8 cellular contexts compared by ENCODE assay signal in genomic region chr15:67839929-67840746, GRCh38. TPM values are rescaled to one million over a fixed set of nuclear protein-coding genes. Genes with fewer than 3 reads are reported as not detected.
DNase-seq lines count a peak whose midpoint lies in the region; ATAC-seq, FAIRE-seq and TF ChIP-seq lines count a peak whose summit lies in the region.

Gene RNU6-1, minus strand, starts transcription at chr15:67840045.

- peak in 1 of 2 donors; percentile 92 for TF ChIP-seq POLR2A in vagina (IDR thresholded peaks at IDR 0.05)

- H3K4me1 Mint-ChIP-seq in astrocyte (ENCODE audit: low read depth, unreplicated experiment), result peaks cover 27% of the 10 kb centered on the region

- no peaks in the 10 kb centered on the region for H3K79me2 ChIP-seq in astrocyte (ENCODE audit: insufficient read depth, low read length)

- H3K9me3 ChIP-seq in astrocyte (ENCODE audit: insufficient read depth, low read depth, low read length) (no peaks in the 10 kb centered on the region), right cardiac atrium (ENCODE audit: control insufficient read depth, low read length) (no peaks in the 10 kb centered on the region), vagina (no peaks in the 10 kb centered on the region)

- WGBS in right cardiac atrium, result under 1% methylated on average over 62 of the region's 62 CpGs

- H3K36me3 Mint-ChIP-seq in astrocyte (ENCODE audit: low read depth, unreplicated experiment), result no peaks in the 10 kb centered on the region

- H3K27me3 ChIP-seq in astrocyte (ENCODE audit: insufficient read depth, low read length) (peaks cover 30% of the 10 kb centered on the region), right cardiac atrium (ENCODE audit: control insufficient read depth, insufficient read depth) (no peaks in the 10 kb centered on the region), vagina (peaks cover under 1% of the 10 kb centered on the region)

- H4K20me1 ChIP-seq in astrocyte (ENCODE audit: insufficient read depth, low read length), result no peaks in the 10 kb centered on the region

- ATAC-seq in GM18502 (IDR thresholded peaks at IDR 0.05; ENCODE audit: poor library complexity, unreplicated experiment) (peak; percentile 80), HG02970 (IDR thresholded peaks at IDR 0.05; ENCODE audit: low FRiP score, unreplicated experiment) (peak; percentile 86), right cardiac atrium (peak; percentile 92 to 94)

- H3K27me3 Mint-ChIP-seq in astrocyte (ENCODE audit: low read depth, unreplicated experiment), result peaks cover 26% of the 10 kb centered on the region

- H3K36me3 ChIP-seq in astrocyte (ENCODE audit: insufficient read depth, low read length) (no peaks in the 10 kb centered on the region), vagina (no peaks in the 10 kb centered on the region)

- peak within 1 kb of the TSS; percentile 89 for H3K4me3 Mint-ChIP-seq in astrocyte (ENCODE audit: unreplicated experiment)

- H3K9ac ChIP-seq in astrocyte (ENCODE audit: low read length), result peak within 1 kb of the TSS; percentile 91

- no peaks in the 10 kb centered on the region for H3K9me3 Mint-ChIP-seq in astrocyte (ENCODE audit: unreplicated experiment)

- intact Hi-C loops in right cardiac atrium (cut with DNase I), result loop anchor here in 3 of 4 donors (5.0 to 10.0 kb wide), 5 partner anchors 295 to 905 kb away; partner anchors contain the start of genes C15orf61 (in 1 of the 3) and MAP2K5 (in 1 of the 3)
- intact Hi-C loops in vagina (cut with DNase I), result loop anchor here (5.0 kb wide), 1 partner anchor 298 kb away; the partner anchor contains the start of gene MAP2K5

- peak; percentile 13 for FAIRE-seq in astrocyte (lab: Jason Lieb, UNC)

- H3K27ac Mint-ChIP-seq in astrocyte (ENCODE audit: unreplicated experiment), result peak within 1 kb of the TSS; percentile 98

- peak within 1 kb of the TSS; percentile 88 for H3K27ac ChIP-seq in astrocyte (ENCODE audit: low read depth, low read length)
- H3K27ac ChIP-seq in right cardiac atrium (ENCODE audit: low read length), result peak within 1 kb of the TSS; percentile 92
- H3K27ac ChIP-seq in vagina, result peak within 1 kb of the TSS; percentile 99

- no peak for TF ChIP-seq CTCF in astrocyte (IDR thresholded peaks at IDR 0.05; ENCODE audit: insufficient read depth, low read depth, low read length)
- TF ChIP-seq CTCF in vagina (IDR thresholded peaks at IDR 0.05), result peak in 1 of 3 experiments; percentile 22

- H3K4me1 ChIP-seq in astrocyte (ENCODE audit: insufficient read depth, low read length) (peaks cover 26% of the 10 kb centered on the region), right cardiac atrium (ENCODE audit: control insufficient read depth, insufficient read depth, low read length) (peaks cover 5% of the 10 kb centered on the region), vagina (peaks cover 34% of the 10 kb centered on the region)

- H2AFZ ChIP-seq in astrocyte (ENCODE audit: low read depth, low read length), result peak within 1 kb of the TSS; percentile 99

- peak within 1 kb of the TSS; percentile 92 for H3K4me2 ChIP-seq in astrocyte (ENCODE audit: low read length)

- H3K4me3 ChIP-seq in astrocyte (ENCODE audit: insufficient read depth, low read depth, low read length), result peak within 1 kb of the TSS; percentile 93
- H3K4me3 ChIP-seq in right cardiac atrium (ENCODE audit: low read length), result peak within 1 kb of the TSS; percentile 87
- H3K4me3 ChIP-seq in vagina, result peak within 1 kb of the TSS; percentile 84 to 91

- peak; percentile 61 to 81 for DNase-seq in NCI-H1930 (lab: John Stamatoyannopoulos, UW)
- DNase-seq in T-helper 22 cell (ENCODE audit: low read depth), result peak; percentile 91
- DNase-seq in astrocyte (ENCODE audit: low read depth), result peak; percentile 79
- DNase-seq in right cardiac atrium, result peak; percentile 95 to 98 (median 98)
- peak; percentile 94 for DNase-seq in putamen (ENCODE audit: low spot score)
- peak in 1 of 2 donors; percentile 94 for DNase-seq in vagina (ENCODE audit: extremely low spot score in 2 of 2)

RNA-seq across cellular contexts. Expression of gene RNU6-1, which starts in this region (rescaled TPM):
- total RNA-seq in astrocyte (not detected in 2 replicates), right cardiac atrium (not detected), vagina (not detected)
- polyA plus RNA-seq in right cardiac atrium, result not detected

Comparison
In these comparisons a context has a peak if more than half of its experiments do, and no peak if none do; other contexts are left out.
1. Peak in DNase-seq, H3K4me3 ChIP-seq, H3K27ac ChIP-seq, H3K9ac ChIP-seq and H3K4me2 ChIP-seq in astrocyte; RNA of the gene not detected or under 1 TPM.
2. Peak in DNase-seq, ATAC-seq, H3K4me3 ChIP-seq and H3K27ac ChIP-seq in right cardiac atrium; RNA of the gene not detected or under 1 TPM.